In genomic region chr6:13733178-13733851, GRCh38 we compare ENCODE assay signal across 1 cellular context.
TF ChIP-seq lines count a peak whose summit lies in the region.

No MANE protein-coding gene starts in this region.

TF ChIP-seq in HEK293, 187 proteins besides CTCF, POLR2A, EP300 and RAD21 (continued from another document and continues in another):
- TF ChIP-seq ZBTB11 (tag by site-specific recombination; conservative IDR thresholded peaks at IDR 0.05; ENCODE audit: low read depth): no peak
- no peak for TF ChIP-seq ZNF701 (tag by site-specific recombination; IDR thresholded peaks at IDR 0.05)
- TF ChIP-seq EGR2 (tag by site-specific recombination; IDR thresholded peaks at IDR 0.05; ENCODE audit: low read depth): no peak
- TF ChIP-seq, protein P1, sequence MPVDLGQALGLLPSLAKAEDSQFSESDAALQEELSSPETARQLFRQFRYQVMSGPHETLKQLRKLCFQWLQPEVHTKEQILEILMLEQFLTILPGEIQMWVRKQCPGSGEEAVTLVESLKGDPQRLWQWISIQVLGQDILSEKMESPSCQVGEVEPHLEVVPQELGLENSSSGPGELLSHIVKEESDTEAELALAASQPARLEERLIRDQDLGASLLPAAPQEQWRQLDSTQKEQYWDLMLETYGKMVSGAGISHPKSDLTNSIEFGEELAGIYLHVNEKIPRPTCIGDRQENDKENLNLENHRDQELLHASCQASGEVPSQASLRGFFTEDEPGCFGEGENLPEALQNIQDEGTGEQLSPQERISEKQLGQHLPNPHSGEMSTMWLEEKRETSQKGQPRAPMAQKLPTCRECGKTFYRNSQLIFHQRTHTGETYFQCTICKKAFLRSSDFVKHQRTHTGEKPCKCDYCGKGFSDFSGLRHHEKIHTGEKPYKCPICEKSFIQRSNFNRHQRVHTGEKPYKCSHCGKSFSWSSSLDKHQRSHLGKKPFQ (tag by site-specific recombination; IDR thresholded peaks at IDR 0.05): no peak
- TF ChIP-seq ZFP3 (tag by site-specific recombination; IDR thresholded peaks at IDR 0.05; ENCODE audit: low read depth): no peak
- TF ChIP-seq ZBTB10 (tag by site-specific recombination; IDR thresholded peaks at IDR 0.05): no peak
- TF ChIP-seq SP2 (tag by site-specific recombination; IDR thresholded peaks at IDR 0.05): no peak
- no peak for TF ChIP-seq ZNF133 (tag by site-specific recombination; IDR thresholded peaks at IDR 0.05)
- no peak for TF ChIP-seq ZNF510 (tag by site-specific recombination; IDR thresholded peaks at IDR 0.05; ENCODE audit: insufficient replicate concordance)
- TF ChIP-seq ZNF19 (tag by site-specific recombination; IDR thresholded peaks at IDR 0.05; ENCODE audit: low read depth): no peak
- no peak for TF ChIP-seq ZNF777 (tag by site-specific recombination; IDR thresholded peaks at IDR 0.05; ENCODE audit: borderline replicate concordance)
- 0 out of 2 replicates have a peak, but pooled peaks have one; percentile 14 for TF ChIP-seq ZNF10 (tag by site-specific recombination; IDR thresholded peaks at IDR 0.05)
- no peak for TF ChIP-seq ZNF596 (tag by site-specific recombination; IDR thresholded peaks at IDR 0.05)
- no peak for TF ChIP-seq ZNF791 (tag by site-specific recombination; IDR thresholded peaks at IDR 0.05)
- TF ChIP-seq RBAK (tag by site-specific recombination; IDR thresholded peaks at IDR 0.05): no peak
- no peak for TF ChIP-seq PRDM4 (tag by site-specific recombination; IDR thresholded peaks at IDR 0.05)
- TF ChIP-seq GLIS2 (tag by site-specific recombination; IDR thresholded peaks at IDR 0.05): no peak
- TF ChIP-seq ZNF677 (tag by site-specific recombination; IDR thresholded peaks at IDR 0.05): no peak
- no peak for TF ChIP-seq ZNF670 (tag by site-specific recombination; IDR thresholded peaks at IDR 0.05; ENCODE audit: low read depth)
- no peak for TF ChIP-seq ZBTB7A (tag by site-specific recombination; IDR thresholded peaks at IDR 0.05; ENCODE audit: low read depth)
- 0 out of 2 replicates have a peak, but pooled peaks have one; percentile 57 for TF ChIP-seq ZNF501 (tag by site-specific recombination; IDR thresholded peaks at IDR 0.05)
- peak; percentile 53 for TF ChIP-seq PRDM10 (tag by site-specific recombination; IDR thresholded peaks at IDR 0.05)
- no peak for TF ChIP-seq HOXA7 (CRISPR knock-in tag; IDR thresholded peaks at IDR 0.05; ENCODE audit: borderline replicate concordance)
- TF ChIP-seq, protein P2, sequence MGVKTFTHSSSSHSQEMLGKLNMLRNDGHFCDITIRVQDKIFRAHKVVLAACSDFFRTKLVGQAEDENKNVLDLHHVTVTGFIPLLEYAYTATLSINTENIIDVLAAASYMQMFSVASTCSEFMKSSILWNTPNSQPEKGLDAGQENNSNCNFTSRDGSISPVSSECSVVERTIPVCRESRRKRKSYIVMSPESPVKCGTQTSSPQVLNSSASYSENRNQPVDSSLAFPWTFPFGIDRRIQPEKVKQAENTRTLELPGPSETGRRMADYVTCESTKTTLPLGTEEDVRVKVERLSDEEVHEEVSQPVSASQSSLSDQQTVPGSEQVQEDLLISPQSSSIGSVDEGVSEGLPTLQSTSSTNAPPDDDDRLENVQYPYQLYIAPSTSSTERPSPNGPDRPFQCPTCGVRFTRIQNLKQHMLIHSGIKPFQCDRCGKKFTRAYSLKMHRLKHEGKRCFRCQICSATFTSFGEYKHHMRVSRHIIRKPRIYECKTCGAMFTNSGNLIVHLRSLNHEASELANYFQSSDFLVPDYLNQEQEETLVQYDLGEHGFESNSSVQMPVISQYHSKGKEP (tag by site-specific recombination; IDR thresholded peaks at IDR 0.05): peak; percentile 74
- no peak for TF ChIP-seq ZFHX2 (tag by site-specific recombination; conservative IDR thresholded peaks at IDR 0.05)
- no peak for TF ChIP-seq ZNF121 (tag by site-specific recombination; IDR thresholded peaks at IDR 0.05)
- TF ChIP-seq ZNF366 (tag by site-specific recombination; conservative IDR thresholded peaks at IDR 0.05): peak; percentile 47; the same call in 1 of the 2 replicates
- TF ChIP-seq ZNF394 (tag by site-specific recombination; IDR thresholded peaks at IDR 0.05; ENCODE audit: borderline replicate concordance): no peak
- no peak for TF ChIP-seq SCRT1 (tag by site-specific recombination; IDR thresholded peaks at IDR 0.05; ENCODE audit: borderline replicate concordance)
- no peak for TF ChIP-seq ZFP41 (tag by site-specific recombination; IDR thresholded peaks at IDR 0.05; ENCODE audit: borderline replicate concordance)
- TF ChIP-seq ZNF362 (tag by site-specific recombination; IDR thresholded peaks at IDR 0.05): peak; percentile 84; the same call in 1 of the 2 replicates
- 0 out of 2 replicates have a peak, but pooled peaks have one; percentile 31 for TF ChIP-seq TSHZ1 (tag by site-specific recombination; IDR thresholded peaks at IDR 0.05; ENCODE audit: borderline replicate concordance)
- TF ChIP-seq, protein P3, sequence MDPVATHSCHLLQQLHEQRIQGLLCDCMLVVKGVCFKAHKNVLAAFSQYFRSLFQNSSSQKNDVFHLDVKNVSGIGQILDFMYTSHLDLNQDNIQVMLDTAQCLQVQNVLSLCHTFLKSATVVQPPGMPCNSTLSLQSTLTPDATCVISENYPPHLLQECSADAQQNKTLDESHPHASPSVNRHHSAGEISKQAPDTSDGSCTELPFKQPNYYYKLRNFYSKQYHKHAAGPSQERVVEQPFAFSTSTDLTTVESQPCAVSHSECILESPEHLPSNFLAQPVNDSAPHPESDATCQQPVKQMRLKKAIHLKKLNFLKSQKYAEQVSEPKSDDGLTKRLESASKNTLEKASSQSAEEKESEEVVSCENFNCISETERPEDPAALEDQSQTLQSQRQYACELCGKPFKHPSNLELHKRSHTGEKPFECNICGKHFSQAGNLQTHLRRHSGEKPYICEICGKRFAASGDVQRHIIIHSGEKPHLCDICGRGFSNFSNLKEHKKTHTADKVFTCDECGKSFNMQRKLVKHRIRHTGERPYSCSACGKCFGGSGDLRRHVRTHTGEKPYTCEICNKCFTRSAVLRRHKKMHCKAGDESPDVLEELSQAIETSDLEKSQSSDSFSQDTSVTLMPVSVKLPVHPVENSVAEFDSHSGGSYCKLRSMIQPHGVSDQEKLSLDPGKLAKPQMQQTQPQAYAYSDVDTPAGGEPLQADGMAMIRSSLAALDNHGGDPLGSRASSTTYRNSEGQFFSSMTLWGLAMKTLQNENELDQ (tag by site-specific recombination; IDR thresholded peaks at IDR 0.05; ENCODE audit: low read depth): no peak
